10 cellular contexts compared by ENCODE assay signal in the genomic region with DNA sequence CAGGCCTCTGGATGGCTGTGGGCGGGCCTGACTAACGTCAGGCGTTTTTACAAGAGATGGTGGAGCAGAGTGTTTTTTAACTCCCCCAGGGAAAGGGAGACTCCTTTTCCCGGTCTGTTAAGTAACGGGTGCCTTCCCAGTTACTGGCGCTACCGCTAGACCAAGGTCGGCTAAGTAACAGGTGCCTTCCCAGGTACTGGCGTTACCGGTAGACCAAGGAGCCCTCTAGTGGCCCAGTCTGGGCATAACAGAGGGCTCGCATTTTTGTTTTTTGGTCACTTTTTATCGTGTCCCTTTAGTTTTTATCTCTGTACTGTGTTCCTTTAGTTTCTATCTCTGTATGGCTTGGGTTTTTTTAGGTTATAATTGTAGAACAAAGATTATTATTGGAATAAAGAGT. TPM values are rescaled to one million over a fixed set of nuclear protein-coding genes. Genes with fewer than 3 reads are reported as not detected.
DNase-seq lines count a peak whose midpoint lies in the region; ATAC-seq and TF ChIP-seq lines count a peak whose summit lies in the region.
"Had no signal": no experiment of that assay in that cellular context is flagged by ENCODE, and none has a peak within 500 bp of the region (broad histone marks: within the 10 kb centered on the region; RNA-seq: fewer than 3 reads in every experiment).

No MANE protein-coding gene starts in this region.

- H3K36me3 ChIP-seq in smooth muscle cell (ENCODE audit: low read depth): peaks cover 74% of the 10 kb centered on the region

- H3K9me3 ChIP-seq in smooth muscle cell (replicated peaks; ENCODE audit: low read depth): peaks cover 16% of the 10 kb centered on the region

- H3K4me1 ChIP-seq in smooth muscle cell (ENCODE audit: low read depth): no peaks in the 10 kb centered on the region

- TF ChIP-seq CTCF in choroid plexus epithelial cell (conservative IDR thresholded peaks at IDR 0.05; ENCODE audit: low read depth, low read length) (peak; percentile 72), smooth muscle cell (IDR thresholded peaks at IDR 0.05; ENCODE audit: borderline replicate concordance, insufficient read depth, poor library complexity, severe bottlenecking) (peak; percentile 58)

- H2AFZ ChIP-seq in smooth muscle cell (ENCODE audit: low read depth): no peak overlapping the region

- H3K9ac ChIP-seq in smooth muscle cell (ENCODE audit: low read depth): no peak overlapping the region

- no peak for ATAC-seq in GM19452 (IDR thresholded peaks at IDR 0.05; ENCODE audit: unreplicated experiment)

- H3K4me3 ChIP-seq in choroid plexus epithelial cell (ENCODE audit: low read depth, low read length): no peak overlapping the region
- H3K4me3 ChIP-seq in smooth muscle cell: no peak overlapping the region
- H3K4me3 ChIP-seq: coronary artery, skin epidermis had no signal

- 69% methylated on average over 12 of the region's 12 CpGs for WGBS in smooth muscle cell (ENCODE audit: low lambda C conversion rate)

- no peaks in the 10 kb centered on the region for H3F3A ChIP-seq in smooth muscle cell (ENCODE audit: low read depth)

- H3K79me2 ChIP-seq in smooth muscle cell (ENCODE audit: low read depth): peaks cover 16% of the 10 kb centered on the region

- peak; percentile 48 for DNase-seq in NCI-H748 (lab: John Stamatoyannopoulos, UW; ENCODE audit: unreplicated experiment)
- DNase-seq in NCI-H748 treated with DMSO at 0.1 percent for 48 hours (lab: John Stamatoyannopoulos, UW): no peak
- peak; percentile 10 for DNase-seq in NCI-H128 (lab: John Stamatoyannopoulos, UW; ENCODE audit: unreplicated experiment)
- peak; percentile 22 for DNase-seq in choroid plexus epithelial cell (ENCODE audit: low read depth)
- DNase-seq in smooth muscle cell (lab: John Stamatoyannopoulos, UW; ENCODE audit: unreplicated experiment): no peak
- DNase-seq in NOMO-1 (lab: John Stamatoyannopoulos, UW; ENCODE audit: unreplicated experiment in 2 of 2): no peak
- no peak for DNase-seq in NCI-H446 treated with DMSO at 0.1 percent for 48 hours (lab: John Stamatoyannopoulos, UW)

- no peaks in the 10 kb centered on the region for H3K27me3 ChIP-seq in smooth muscle cell (ENCODE audit: low read depth)

- no peak overlapping the region for H3K4me2 ChIP-seq in smooth muscle cell

- H3K27ac ChIP-seq in smooth muscle cell (ENCODE audit: low read depth): no peak overlapping the region
- H3K27ac ChIP-seq: coronary artery, skin epidermis had no signal

- H4K20me1 ChIP-seq in smooth muscle cell (ENCODE audit: low read depth): no peaks in the 10 kb centered on the region

RNA-seq across cellular contexts. Expression of a gene that starts 10.0 kb away (rescaled TPM):
- 4.8 and 10.0 TPM in 2 replicates for total RNA-seq in smooth muscle cell
- polyA plus RNA-seq in smooth muscle cell: 2.5 and 4.1 TPM in 2 replicates

RNA-seq across cellular contexts. Expression of a gene that starts 17.7 kb away (rescaled TPM):
- 5.3 and 8.9 TPM in 2 replicates for total RNA-seq in smooth muscle cell
- 1.0 and 1.6 TPM in 2 replicates for polyA plus RNA-seq in smooth muscle cell

RNA-seq across cellular contexts. Expression of a gene that starts 55.5 kb away (rescaled TPM):
- 7.6 and 19.8 TPM in 2 replicates for total RNA-seq in smooth muscle cell
- 12.2 and 17.4 TPM in 2 replicates for polyA plus RNA-seq in smooth muscle cell

Comparison
In these comparisons a context has a peak if more than half of its experiments do, and no peak if none do; other contexts are left out.
1. DNase-seq: peak in NCI-H748 (single experiment), NCI-H128 (single experiment) and choroid plexus epithelial cell (single experiment); none in NCI-H748 treated with DMSO at 0.1 percent for 48 hours (single experiment), smooth muscle cell (single experiment), NOMO-1 (0 of 2) and NCI-H446 treated with DMSO at 0.1 percent for 48 hours (single experiment).